9 cellular contexts compared by ENCODE assay signal in the genomic region with DNA sequence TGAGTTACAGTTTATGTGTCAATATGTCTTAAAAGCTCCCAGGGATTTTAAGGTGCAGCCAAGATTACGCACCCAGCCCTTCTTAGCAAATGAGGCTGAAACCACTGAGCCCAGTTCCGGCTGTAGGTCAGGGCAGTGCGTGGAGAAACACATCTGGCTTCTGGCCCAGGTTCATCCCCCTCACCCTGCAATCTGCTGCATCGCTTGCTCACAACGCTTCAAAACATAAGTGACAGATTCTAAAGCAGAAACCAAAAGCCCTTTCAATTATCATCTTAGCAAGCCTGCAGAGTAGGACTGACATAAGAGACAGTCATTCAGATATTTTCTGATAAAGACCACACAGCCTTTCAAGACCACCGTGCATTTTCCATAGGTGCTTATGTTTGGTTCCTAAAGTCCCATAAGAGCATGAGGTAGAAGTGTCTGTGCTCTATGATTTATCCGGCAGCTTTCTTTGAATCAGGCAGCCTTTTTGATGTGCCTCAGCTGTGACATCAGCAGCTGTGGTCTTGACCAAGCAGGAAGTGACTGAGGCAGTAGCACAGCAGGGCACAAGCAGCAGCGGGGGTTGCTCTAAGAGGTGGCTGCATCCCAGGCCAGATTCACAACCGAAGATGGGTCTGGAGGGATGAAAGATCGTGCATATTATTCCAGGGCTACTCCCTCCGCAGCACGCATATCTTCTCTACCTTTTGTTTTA.
DNase-seq lines count a peak whose midpoint lies in the region; ATAC-seq, FAIRE-seq and TF ChIP-seq lines count a peak whose summit lies in the region.
"Had no signal": no experiment of that assay in that cellular context is flagged by ENCODE, and none has a peak within 500 bp of the region (broad histone marks: within the 10 kb centered on the region; RNA-seq: fewer than 3 reads in every experiment).

No MANE protein-coding gene starts in this region.

- H3K4me2 ChIP-seq in OCI-LY1 (ENCODE audit: low read length) = peak overlapping the region; percentile 84

- H4K20me1 ChIP-seq in OCI-LY1 (ENCODE audit: insufficient read depth, low read length) = no peaks in the 10 kb centered on the region

- peak; percentile 60 for FAIRE-seq in islet of Langerhans (lab: Jason Lieb, UNC)

- H3K4me1 ChIP-seq in OCI-LY1 (ENCODE audit: insufficient read depth, low read length, severe bottlenecking) = peaks cover 73% of the 10 kb centered on the region
- H3K4me1 ChIP-seq: Caco-2 had no signal

- no peaks in the 10 kb centered on the region for H3K9me2 ChIP-seq in OCI-LY1 (ENCODE audit: low read depth, low read length)

- H3K79me2 ChIP-seq in OCI-LY1 (ENCODE audit: insufficient read depth, low read length) = no peaks in the 10 kb centered on the region

- peak overlapping the region; percentile 67 for H3K4me3 Mint-ChIP-seq in activated T-cell treated with anti-CD3 and anti-CD28 coated beads, Interleukin-2, amount 50 U/mL, for 4 hours

- peak; percentile 63 for ATAC-seq in HG02763 (IDR thresholded peaks at IDR 0.05; ENCODE audit: unreplicated experiment)
- ATAC-seq in activated T-cell treated with anti-CD3 and anti-CD28 coated beads, Interleukin-2, amount 50 U/mL, for 4 hours = peak; percentile 81

- H3K4me3 ChIP-seq in OCI-LY1 (ENCODE audit: low read depth, low read length, poor library complexity, severe bottlenecking) = peak overlapping the region; percentile 49

- H2AFZ ChIP-seq in OCI-LY1 (ENCODE audit: low read length) = no peak overlapping the region

- no peaks in the 10 kb centered on the region for H3K36me3 Mint-ChIP-seq in activated T-cell treated with anti-CD3 and anti-CD28 coated beads, Interleukin-2, amount 50 U/mL, for 4 hours (ENCODE audit: insufficient read depth)

- no peaks in the 10 kb centered on the region for H3K9me3 ChIP-seq in OCI-LY1 (ENCODE audit: low read length)
- H3K9me3 ChIP-seq: Caco-2 had no signal

- peak overlapping the region; percentile 49; the same call in 1 of the 2 replicates for H3K9ac ChIP-seq in OCI-LY1 (ENCODE audit: low read length)

- no peaks in the 10 kb centered on the region for H3K9me3 Mint-ChIP-seq in activated T-cell treated with anti-CD3 and anti-CD28 coated beads, Interleukin-2, amount 50 U/mL, for 4 hours

- H3K36me3 ChIP-seq in OCI-LY1 (ENCODE audit: insufficient read depth, low read length) = no peaks in the 10 kb centered on the region

- peak overlapping the region; percentile 99 for H3K27ac ChIP-seq in OCI-LY1 (ENCODE audit: low read depth, low read length, poor library complexity, severe bottlenecking)

- peaks cover 88% of the 10 kb centered on the region for H3K4me1 Mint-ChIP-seq in activated T-cell treated with anti-CD3 and anti-CD28 coated beads, Interleukin-2, amount 50 U/mL, for 4 hours (ENCODE audit: low read depth)

- H3F3A ChIP-seq in OCI-LY1 (ENCODE audit: insufficient read depth, low read length) = no peaks in the 10 kb centered on the region

- H3K27me3 Mint-ChIP-seq in activated T-cell treated with anti-CD3 and anti-CD28 coated beads, Interleukin-2, amount 50 U/mL, for 4 hours (ENCODE audit: low read depth) = no peaks in the 10 kb centered on the region

- TF ChIP-seq CTCF in OCI-LY1 (IDR thresholded peaks at IDR 0.05; ENCODE audit: low read length) = no peak

- DNase-seq in NCI-H82 (lab: John Stamatoyannopoulos, UW) = peak; percentile 2
- DNase-seq in NCI-H82 treated with DMSO at 0.1 percent for 48 hours (lab: John Stamatoyannopoulos, UW; ENCODE audit: unreplicated experiment) = no peak
- DNase-seq in activated T-cell treated with anti-CD3 and anti-CD28 coated beads, Interleukin-2, amount 50 U/mL, for 4 hours = peak; percentile 53
- peak; percentile 42 to 82 (median 65) for DNase-seq in stimulated activated naive CD4-positive, alpha-beta T cell (lab: John Stamatoyannopoulos, UW)
- DNase-seq in occipital lobe (lab: John Stamatoyannopoulos, UW) = no peak

- no peaks in the 10 kb centered on the region for H3K27me3 ChIP-seq in OCI-LY1 (ENCODE audit: insufficient read depth, low read length)

Comparison
In these comparisons a context has a peak if more than half of its experiments do, and no peak if none do; other contexts are left out.
1. DNase-seq: peak in NCI-H82 (single experiment), activated T-cell treated with anti-CD3 and anti-CD28 coated beads, Interleukin-2, amount 50 U/mL, for 4 hours (single experiment) and stimulated activated naive CD4-positive, alpha-beta T cell (6 of 6); none in NCI-H82 treated with DMSO at 0.1 percent for 48 hours (single experiment) and occipital lobe (single experiment).